ENCODE assay signal across 12 cellular contexts in the genomic region with DNA sequence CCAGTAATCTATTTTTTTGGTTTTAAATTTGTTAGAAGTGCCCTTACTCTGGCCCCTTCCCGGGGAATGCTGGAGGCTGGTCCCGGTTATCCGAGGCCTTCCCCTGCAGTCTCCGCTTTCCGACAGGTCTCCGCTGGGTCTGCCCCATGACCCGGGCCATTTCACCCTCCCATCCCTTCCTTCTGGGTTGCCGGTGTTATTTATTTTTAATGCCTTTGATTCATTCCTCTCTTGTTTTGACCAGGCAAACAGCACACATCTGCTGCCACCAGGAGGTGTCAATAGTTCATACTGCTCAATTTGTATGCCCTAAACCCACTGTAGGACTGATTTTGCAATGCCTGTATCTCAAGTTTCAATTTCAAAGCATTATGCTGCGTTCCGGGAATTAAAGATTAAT.
DNase-seq lines count a peak whose midpoint lies in the region; ATAC-seq, FAIRE-seq and TF ChIP-seq lines count a peak whose summit lies in the region.
"Had no signal": no experiment of that assay in that cellular context is flagged by ENCODE, and none has a peak within 500 bp of the region (broad histone marks: within the 10 kb centered on the region; RNA-seq: fewer than 3 reads in every experiment).

No MANE protein-coding gene starts in this region.

- TF ChIP-seq CTCF in K562 (IDR thresholded peaks at IDR 0.05 in 2 of 3, conservative IDR thresholded peaks at IDR 0.05 in 1 of 3; ENCODE audit: insufficient read depth in 2 of 3, low read depth in 1 of 3, low read length in 3 of 3): peak; percentile 30 to 44 (median 32); a peak in 5 of 6 replicates
- no peak for TF ChIP-seq CTCF in mesothelial cell of epicardium (IDR thresholded peaks at IDR 0.05; ENCODE audit: unreplicated experiment)

- H3K36me3 Mint-ChIP-seq in mesothelial cell of epicardium: no peaks in the 10 kb centered on the region
- H3K36me3 Mint-ChIP-seq in activated T-cell treated with anti-CD3 and anti-CD28 coated beads, Interleukin-2, amount 50 U/mL, for 4 hours (ENCODE audit: insufficient read depth): no peaks in the 10 kb centered on the region

- peak; percentile 9 to 40; a peak in 2 of 4 replicates for TF ChIP-seq RAD21 in K562 (CRISPR knock-in tag; conservative IDR thresholded peaks at IDR 0.05 in 1 of 2, IDR thresholded peaks at IDR 0.05 in 1 of 2)

- H3K4me2 ChIP-seq in K562 (ENCODE audit: insufficient read depth, low read length): no peak overlapping the region

- peak overlapping the region; percentile 58 for H3K27ac Mint-ChIP-seq in mesothelial cell of epicardium
- H3K27ac Mint-ChIP-seq: activated T-helper 1 cell treated with anti-CD3 and anti-CD28 coated beads, Interleukin-12 subunit alpha, Interleukin-12 subunit beta, Interleukin-2, Interleukin-4 antibody, amounts not matched to agents 30 ng/mL and 10 ng/mL and 1 ng/mL, durations not matched to agents 14 hours and 24 hours and 36 hours had no signal

- no peaks in the 10 kb centered on the region; the same call in 1 of the 2 replicates for H4K20me1 ChIP-seq in K562 (replicated peaks; ENCODE audit: control insufficient read depth, insufficient read depth, low read length)

- TF ChIP-seq EP300 in K562 (IDR thresholded peaks at IDR 0.05; ENCODE audit: low read length): no peak

- H3K9me3 ChIP-seq in K562 (replicated peaks; ENCODE audit: control insufficient read depth, insufficient read depth, low read depth, low read length): no peaks in the 10 kb centered on the region
- H3K9me3 ChIP-seq: uterus had no signal

- no peak overlapping the region for H3K9ac ChIP-seq in K562 (ENCODE audit: insufficient read depth in 1 of 2, low read depth in 2 of 2, low read length in 2 of 2)

- BruUV-seq in K562 (replicated peaks; lab: Mats Ljungman, UMichigan): no TSS peak

- POLR2A ChIA-PET in K562 (lab: Yijun Ruan, JAX): no interaction called here

- no peaks in the 10 kb centered on the region for H3K9me1 ChIP-seq in K562 (ENCODE audit: control insufficient read depth, insufficient read depth, low read length)

- no peaks in the 10 kb centered on the region for H3K9me3 Mint-ChIP-seq in mesothelial cell of epicardium
- H3K9me3 Mint-ChIP-seq in activated T-cell treated with anti-CD3 and anti-CD28 coated beads, Interleukin-2, amount 50 U/mL, for 4 hours: no peaks in the 10 kb centered on the region
- H3K9me3 Mint-ChIP-seq: activated T-helper 1 cell treated with anti-CD3 and anti-CD28 coated beads, Interleukin-12 subunit alpha, Interleukin-12 subunit beta, Interleukin-2, Interleukin-4 antibody, amounts not matched to agents 30 ng/mL and 10 ng/mL and 1 ng/mL, durations not matched to agents 14 hours and 24 hours and 36 hours had no signal

- intact Hi-C loops in K562 (cut with micrococcal nuclease): no loop called here

- no peaks in the 10 kb centered on the region for H3K36me3 ChIP-seq in K562 (ENCODE audit: control insufficient read depth, insufficient read depth, low read length)
- H3K36me3 ChIP-seq: uterus had no signal

- H3K27me3 Mint-ChIP-seq in mesothelial cell of epicardium (ENCODE audit: low read depth): no peaks in the 10 kb centered on the region
- H3K27me3 Mint-ChIP-seq in activated T-cell treated with anti-CD3 and anti-CD28 coated beads, Interleukin-2, amount 50 U/mL, for 4 hours (ENCODE audit: low read depth): peaks cover 4% of the 10 kb centered on the region

- CTCF ChIA-PET in K562 (lab: Yijun Ruan, JAX; ENCODE audit: low intra/inter-chr PET ratio): interaction anchor here (1.6 kb wide), 1 partner anchor 140 kb away, joined by 8 read pairs; no protein-coding TSS in a partner anchor

- in situ Hi-C loops in K562 (cut with MboI): no loop called here

- no peaks in the 10 kb centered on the region for H3K79me2 ChIP-seq in K562 (ENCODE audit: control insufficient read depth, insufficient read depth, low read length)

- H3K27ac ChIP-seq in K562 (ENCODE audit: extremely low read depth, low read depth, low read length): no peak overlapping the region
- H3K27ac ChIP-seq: epithelial cell of prostate, skin epidermis, uterus had no signal

- peaks cover 29% of the 10 kb centered on the region for H3K4me1 Mint-ChIP-seq in mesothelial cell of epicardium
- H3K4me1 Mint-ChIP-seq in activated T-cell treated with anti-CD3 and anti-CD28 coated beads, Interleukin-2, amount 50 U/mL, for 4 hours (ENCODE audit: low read depth): no peaks in the 10 kb centered on the region

- H2AFZ ChIP-seq in K562 (ENCODE audit: low read depth, low read length): no peak overlapping the region

- WGBS in K562 (ENCODE audit: insufficient coverage, low coverage, missing lambda C conversion rate): 0% methylated on average over 6 of the region's 10 CpGs

- H3K4me3 Mint-ChIP-seq in mesothelial cell of epicardium: no peak overlapping the region
- no peak overlapping the region for H3K4me3 Mint-ChIP-seq in activated T-cell treated with anti-CD3 and anti-CD28 coated beads, Interleukin-2, amount 50 U/mL, for 4 hours
- H3K4me3 Mint-ChIP-seq: activated T-helper 1 cell treated with anti-CD3 and anti-CD28 coated beads, Interleukin-12 subunit alpha, Interleukin-12 subunit beta, Interleukin-2, Interleukin-4 antibody, amounts not matched to agents 30 ng/mL and 10 ng/mL and 1 ng/mL, durations not matched to agents 14 hours and 24 hours and 36 hours had no signal

- no peak for TF ChIP-seq POLR2A in K562 (conservative IDR thresholded peaks at IDR 0.05)

- ATAC-seq in K562: peak; percentile 65; the same call in 2 of the 3 replicates
- no peak for ATAC-seq in activated T-cell treated with anti-CD3 and anti-CD28 coated beads, Interleukin-2, amount 50 U/mL, for 4 hours
- no peak for ATAC-seq in HG02678 (IDR thresholded peaks at IDR 0.05; ENCODE audit: unreplicated experiment)

- peak; percentile 18 for DNase-seq in DMS 273 treated with DMSO at 0.1 percent for 48 hours (lab: John Stamatoyannopoulos, UW)
- peak; percentile 63 for DNase-seq in LHCN-M2 (ENCODE audit: low read depth)
- peak in 3 of 4 experiments; percentile 10 to 14 (median 11) for DNase-seq in K562 (ENCODE audit: extremely low read depth in 1 of 4, low spot score in 3 of 4)
- no peak for DNase-seq in mesothelial cell of epicardium (ENCODE audit: low spot score in 2 of 2, unreplicated experiment in 2 of 2)
- no peak for DNase-seq in activated T-cell treated with anti-CD3 and anti-CD28 coated beads, Interleukin-2, amount 50 U/mL, for 4 hours
- DNase-seq in globus pallidus (ENCODE audit: low spot score): no peak
- no peak for DNase-seq in T-helper 1 cell
- DNase-seq: uterus had no signal

- no peaks in the 10 kb centered on the region for H3K4me1 ChIP-seq in K562 (replicated peaks in 1 of 2; ENCODE audit: control insufficient read depth in 2 of 2, insufficient read depth in 2 of 2, low read length in 2 of 2)
- H3K4me1 ChIP-seq: uterus had no signal

- no peak overlapping the region for H3K4me3 ChIP-seq in K562
- H3K4me3 ChIP-seq: skin epidermis, uterus had no signal

- H3K27me3 ChIP-seq in K562 (ENCODE audit: control insufficient read depth in 2 of 2, insufficient read depth in 2 of 2, low read length in 2 of 2): peaks cover 10 to 32% of the 10 kb centered on the region in 2 experiments; a peak in 4 of 5 replicates

- FAIRE-seq in K562 (lab: Jason Lieb, UNC): no peak

TF ChIP-seq in K562, 482 proteins besides CTCF, POLR2A, EP300 and RAD21:
- TF ChIP-seq SMC3 (conservative IDR thresholded peaks at IDR 0.05; ENCODE audit: insufficient read depth, low read depth, low read length): peak; percentile 24; the same call in 1 of the 2 replicates
- no peak for TF ChIP-seq SNIP1 (IDR thresholded peaks at IDR 0.05; ENCODE audit: low read depth)

Comparison
In these comparisons a context has a peak if more than half of its experiments do, and no peak if none do; other contexts are left out.
1. DNase-seq: peak in DMS 273 treated with DMSO at 0.1 percent for 48 hours (single experiment), LHCN-M2 (single experiment) and K562 (3 of 4); none in mesothelial cell of epicardium (0 of 2), activated T-cell treated with anti-CD3 and anti-CD28 coated beads, Interleukin-2, amount 50 U/mL, for 4 hours (single experiment), globus pallidus (single experiment) and T-helper 1 cell (0 of 5).